ENCODE assay signal across 12 cellular contexts in genomic region chr12:50739611-50740010, GRCh38.
"Had no signal": no experiment of that assay in that cellular context is flagged by ENCODE, and none has a peak within 500 bp of the region (broad histone marks: within the 10 kb centered on the region; RNA-seq: fewer than 3 reads in every experiment).

No MANE protein-coding gene starts in this region.

- DNase-seq: activated CD4-positive, CD25-positive, alpha-beta regulatory T cell; activated naive CD8-positive, alpha-beta T cell treated with anti-CD3 and anti-CD28 coated beads, Interleukin-2, amount 10 ng/mL, durations not matched to agents 7 days and 5 days; brain microvascular endothelial cell; effector memory CD8-positive, alpha-beta T cell; erythroblast; hippocampal formation; nephron progenitor cell; right cardiac atrium; stimulated activated CD4-positive, alpha-beta T cell treated with anti-CD3 and anti-CD28 coated beads, Interleukin-4, amount 100 ng/mL, for 24 hours; stimulated activated naive CD4-positive, alpha-beta T cell treated with Interleukin-2 at 50 U/mL for 16 hours had no signal

- H3K4me3 ChIP-seq: prostate gland, skin epidermis had no signal

- ATAC-seq: effector memory CD8-positive, alpha-beta T cell; right cardiac atrium had no signal
